10 cellular contexts compared by ENCODE assay signal in genomic region chr12:81259360-81259759, GRCh38.
"Had no signal": no experiment of that assay in that cellular context is flagged by ENCODE, and none has a peak within 500 bp of the region (broad histone marks: within the 10 kb centered on the region; RNA-seq: fewer than 3 reads in every experiment).

No MANE protein-coding gene starts in this region.

- FAIRE-seq: H1, H54 had no signal

- H3K4me3 ChIP-seq: GM23338 had no signal

- H3K9ac ChIP-seq: KMS-11 had no signal

- DNase-seq: H9, HCEC 1CT, HFFc6, IMR-90, KBM-7 had no signal

- ATAC-seq: GM23338 had no signal

- H3K27ac ChIP-seq: HL-60, KMS-11 had no signal

- H2AFZ ChIP-seq: GM23338 had no signal

- H3K4me2 ChIP-seq: GM23338, KMS-11 had no signal
